1 cellular context compared by ENCODE assay signal in the genomic region with DNA sequence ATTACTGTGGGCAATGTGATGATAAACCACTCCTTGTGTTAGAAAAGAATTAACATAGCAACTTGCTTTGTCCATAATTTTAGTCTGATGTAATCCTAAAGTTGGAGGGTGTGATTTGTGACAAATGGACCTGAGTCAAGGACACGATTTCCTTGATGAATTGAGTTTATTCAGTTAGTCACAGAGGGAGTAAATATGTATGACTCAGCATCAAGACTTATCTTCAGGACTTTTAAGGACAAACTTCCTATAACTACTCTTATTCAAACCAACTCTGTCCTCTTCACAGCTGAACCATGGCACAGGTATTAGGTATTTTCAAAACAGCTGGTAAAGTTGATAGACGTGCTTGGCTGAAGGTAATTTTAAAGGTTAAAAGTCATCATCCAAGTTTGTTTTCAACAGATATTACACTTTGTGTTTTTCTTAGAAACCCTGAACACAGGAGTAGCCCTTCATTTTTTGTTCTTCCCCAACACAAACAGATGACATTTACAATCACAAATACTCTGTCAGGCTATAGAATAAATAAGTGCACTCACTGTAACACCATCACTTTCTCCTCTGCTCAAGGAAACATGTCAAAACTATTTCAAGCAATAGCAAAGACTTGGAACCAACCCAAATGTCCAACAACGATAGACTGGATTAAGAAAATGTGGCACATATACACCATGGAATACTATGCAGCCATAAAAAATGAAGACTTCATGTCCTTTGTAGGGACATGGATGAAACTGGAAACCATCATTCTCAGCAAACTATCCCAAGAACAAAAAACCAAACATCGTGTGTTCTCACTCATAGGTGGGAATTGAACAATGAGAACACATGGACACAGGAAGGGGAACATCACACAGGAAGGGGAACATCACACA.
TF ChIP-seq lines count a peak whose summit lies in the region.

No MANE protein-coding gene starts in this region.

TF ChIP-seq in HepG2, 621 proteins besides CTCF, POLR2A, EP300 and RAD21 (continued from another document):
- peak; percentile 57; the same call in 1 of the 2 replicates for TF ChIP-seq FOXP4 (CRISPR knock-in tag; IDR thresholded peaks at IDR 0.05)
- TF ChIP-seq, protein P1, sequence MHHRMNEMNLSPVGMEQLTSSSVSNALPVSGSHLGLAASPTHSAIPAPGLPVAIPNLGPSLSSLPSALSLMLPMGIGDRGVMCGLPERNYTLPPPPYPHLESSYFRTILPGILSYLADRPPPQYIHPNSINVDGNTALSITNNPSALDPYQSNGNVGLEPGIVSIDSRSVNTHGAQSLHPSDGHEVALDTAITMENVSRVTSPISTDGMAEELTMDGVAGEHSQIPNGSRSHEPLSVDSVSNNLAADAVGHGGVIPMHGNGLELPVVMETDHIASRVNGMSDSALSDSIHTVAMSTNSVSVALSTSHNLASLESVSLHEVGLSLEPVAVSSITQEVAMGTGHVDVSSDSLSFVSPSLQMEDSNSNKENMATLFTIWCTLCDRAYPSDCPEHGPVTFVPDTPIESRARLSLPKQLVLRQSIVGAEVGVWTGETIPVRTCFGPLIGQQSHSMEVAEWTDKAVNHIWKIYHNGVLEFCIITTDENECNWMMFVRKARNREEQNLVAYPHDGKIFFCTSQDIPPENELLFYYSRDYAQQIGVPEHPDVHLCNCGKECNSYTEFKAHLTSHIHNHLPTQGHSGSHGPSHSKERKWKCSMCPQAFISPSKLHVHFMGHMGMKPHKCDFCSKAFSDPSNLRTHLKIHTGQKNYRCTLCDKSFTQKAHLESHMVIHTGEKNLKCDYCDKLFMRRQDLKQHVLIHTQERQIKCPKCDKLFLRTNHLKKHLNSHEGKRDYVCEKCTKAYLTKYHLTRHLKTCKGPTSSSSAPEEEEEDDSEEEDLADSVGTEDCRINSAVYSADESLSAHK (CRISPR knock-in tag; IDR thresholded peaks at IDR 0.05; ENCODE audit: borderline replicate concordance), result no peak
- TF ChIP-seq SALL1 (CRISPR knock-in tag; IDR thresholded peaks at IDR 0.05), result peak; percentile 14; the same call in 1 of the 2 replicates
- TF ChIP-seq ARID3A (IDR thresholded peaks at IDR 0.05; ENCODE audit: low read depth, low read length), result peak; percentile 79
- TF ChIP-seq TEAD3 (CRISPR knock-in tag; optimal IDR thresholded peaks at IDR 0.05; ENCODE audit: borderline replicate concordance), result peak; percentile 31
- peak; percentile 84 for TF ChIP-seq JUN (CRISPR knock-in tag; IDR thresholded peaks at IDR 0.05)
- peak; percentile 41; the same call in 1 of the 2 replicates for TF ChIP-seq ATF7 (IDR thresholded peaks at IDR 0.05)
- no peak for TF ChIP-seq ATF7 (CRISPR knock-in tag; IDR thresholded peaks at IDR 0.05)
- no peak for TF ChIP-seq HHEX (CRISPR knock-in tag; IDR thresholded peaks at IDR 0.05)
- peak; percentile 86 for TF ChIP-seq TFAP4 (IDR thresholded peaks at IDR 0.05; ENCODE audit: borderline replicate concordance, low read depth)
- TF ChIP-seq SMAD9 (CRISPR knock-in tag; IDR thresholded peaks at IDR 0.05), result no peak
- TF ChIP-seq SOX5 (CRISPR knock-in tag; IDR thresholded peaks at IDR 0.05; ENCODE audit: borderline replicate concordance), result peak; percentile 71
- TF ChIP-seq SAP130 (CRISPR knock-in tag; IDR thresholded peaks at IDR 0.05; ENCODE audit: low read depth), result peak; percentile 68
- 0 out of 2 replicates have a peak, but pooled peaks have one; percentile 21 for TF ChIP-seq MIER3 (CRISPR knock-in tag; IDR thresholded peaks at IDR 0.05; ENCODE audit: borderline replicate concordance)
- TF ChIP-seq ZNF644 (CRISPR knock-in tag; IDR thresholded peaks at IDR 0.05; ENCODE audit: low read depth), result 0 out of 2 replicates have a peak, but pooled peaks have one; percentile 14
- peak; percentile 96 for TF ChIP-seq NFE2L2 (IDR thresholded peaks at IDR 0.05; ENCODE audit: low read length)
- TF ChIP-seq HDAC2 (CRISPR knock-in tag; IDR thresholded peaks at IDR 0.05), result peak; percentile 52; the same call in 1 of the 2 replicates
TF ChIP-seq in HepG2: peak in this region for 67.
